ENCODE assay signal across 16 cellular contexts in the genomic region with DNA sequence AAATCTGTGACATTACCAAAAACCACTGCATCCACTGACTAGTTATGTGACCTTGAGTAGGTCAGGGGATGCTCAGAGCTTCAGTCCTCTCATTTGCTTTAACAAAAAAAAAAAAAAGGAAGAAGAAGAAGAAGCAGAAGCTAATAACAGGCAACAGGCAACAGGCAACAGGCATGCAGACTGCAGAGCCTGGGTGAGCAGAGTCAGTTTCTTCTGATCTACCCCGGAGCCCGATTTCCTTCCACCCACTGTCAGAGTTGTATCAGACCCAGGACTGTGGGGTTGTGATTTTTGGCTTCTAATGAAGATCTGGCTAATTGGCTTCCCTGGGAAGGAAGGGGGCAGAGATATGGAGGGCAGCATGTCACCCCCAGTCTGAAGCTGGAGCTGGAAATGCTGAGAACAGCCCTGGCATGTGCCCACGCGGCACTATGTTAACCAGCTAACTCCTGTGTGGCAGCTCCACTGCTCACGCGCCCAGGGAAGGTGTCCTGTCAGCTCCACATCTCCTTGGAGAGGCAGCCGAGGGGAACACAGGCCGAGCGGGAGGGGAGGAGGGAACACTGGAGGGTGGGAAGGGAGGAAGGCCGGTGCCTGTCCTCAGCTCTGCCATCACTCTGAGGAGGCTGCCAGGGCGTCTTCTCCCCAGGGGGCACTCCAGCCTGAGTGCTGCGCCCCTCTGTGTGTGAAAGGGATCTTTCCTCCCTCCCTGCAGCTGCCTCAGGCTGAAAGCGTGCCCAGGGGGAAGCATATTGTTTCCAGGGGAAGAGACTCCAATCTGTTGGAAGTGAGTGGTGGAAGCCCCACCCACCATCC. TPM values are rescaled to one million over a fixed set of nuclear protein-coding genes. Genes with fewer than 3 reads are reported as not detected.
A peak's percentile ranks its signal among the peaks of the same experiment; 100 is the strongest.
DNase-seq lines count a peak whose midpoint lies in the region; ATAC-seq and TF ChIP-seq lines count a peak whose summit lies in the region.
"Had no signal": no experiment of that assay in that cellular context is flagged by ENCODE, and none has a peak within 500 bp of the region (broad histone marks: within the 10 kb centered on the region; RNA-seq: fewer than 3 reads in every experiment).

No MANE protein-coding gene starts in this region.

- H3K9ac ChIP-seq in BLaER1: 0 out of 2 replicates have a peak overlapping the region, but pooled peaks have one; percentile 7

- TF ChIP-seq CTCF in WERI-Rb-1 (IDR thresholded peaks at IDR 0.05; ENCODE audit: low read depth, low read length): no peak

- H3K27me3 ChIP-seq in BLaER1: no peaks in the 10 kb centered on the region
- H3K27me3 ChIP-seq in H7 (ENCODE audit: control insufficient read depth, insufficient read depth, low read length): peaks cover 3% of the 10 kb centered on the region
- no peaks in the 10 kb centered on the region for H3K27me3 ChIP-seq in WERI-Rb-1 (ENCODE audit: insufficient read depth, low read depth, severe bottlenecking)

- DNase-seq in H7 (peak; percentile 73), NCI-H2171 (lab: John Stamatoyannopoulos, UW) (peak; percentile 91), WERI-Rb-1 (no peak)
- DNase-seq in naive thymus-derived CD8-positive, alpha-beta T cell: no peak
- DNase-seq: activated gamma-delta T cell treated with Interleukin-2 at 50 U/mL for 16 hours; esophagus squamous epithelium; heart right ventricle; NK-92 treated with Interleukin-12 subunit alpha and Interleukin-12 subunit beta, amount 100 ng/mL, for 24 hours; stimulated activated CD4-positive, alpha-beta T cell treated with anti-CD3 and anti-CD28 coated beads, Interleukin-4, amount 100 ng/mL, for 1 hour; transverse colon had no signal

- H3K36me3 ChIP-seq in BLaER1 (no peaks in the 10 kb centered on the region), H7 (replicated peaks; ENCODE audit: control insufficient read depth, insufficient read depth, low read length) (no peaks in the 10 kb centered on the region), WERI-Rb-1 (no peaks in the 10 kb centered on the region)
- H3K36me3 ChIP-seq: esophagus squamous epithelium, heart right ventricle, neutrophil, transverse colon had no signal

- H3K4me2 ChIP-seq in BLaER1: peak overlapping the region; percentile 90

- no peaks in the 10 kb centered on the region for H3K36me3 Mint-ChIP-seq in naive thymus-derived CD8-positive, alpha-beta T cell

- H3K27ac ChIP-seq in BLaER1 (no peak overlapping the region), cingulate gyrus (ENCODE audit: low read depth, low read length) (peak overlapping the region; percentile 47), WERI-Rb-1 (no peak overlapping the region)
- H3K27ac ChIP-seq: esophagus squamous epithelium, heart right ventricle, neutrophil, transverse colon, VCaP had no signal

- H3K4me1 ChIP-seq in BLaER1: peaks cover 93% of the 10 kb centered on the region

- H3K4me3 ChIP-seq in BLaER1 (no peak overlapping the region), H7 (ENCODE audit: insufficient read depth, low read depth, low read length) (no peak overlapping the region), WERI-Rb-1 (ENCODE audit: low read depth, low read length) (no peak overlapping the region)
- H3K4me3 ChIP-seq: esophagus squamous epithelium, heart right ventricle, transverse colon had no signal

- H3K27me3 Mint-ChIP-seq in naive thymus-derived CD8-positive, alpha-beta T cell: peaks cover 40 to 90% (median 68%) of the 10 kb centered on the region in 5 donors

- H4K20me1 ChIP-seq in BLaER1: peaks cover 40% of the 10 kb centered on the region

- no peaks in the 10 kb centered on the region for H3K9me3 Mint-ChIP-seq in naive thymus-derived CD8-positive, alpha-beta T cell

- no peak overlapping the region for H3K27ac Mint-ChIP-seq in naive thymus-derived CD8-positive, alpha-beta T cell

- H3K9me3 ChIP-seq in BLaER1 (no peaks in the 10 kb centered on the region), WERI-Rb-1 (ENCODE audit: severe bottlenecking) (no peaks in the 10 kb centered on the region)
- H3K9me3 ChIP-seq: esophagus squamous epithelium, heart right ventricle, neutrophil, transverse colon had no signal

- H3K4me3 Mint-ChIP-seq in naive thymus-derived CD8-positive, alpha-beta T cell: no peak overlapping the region

- peaks cover 19 to 35% (median 28%) of the 10 kb centered on the region in 4 donors for H3K4me1 Mint-ChIP-seq in naive thymus-derived CD8-positive, alpha-beta T cell

- ATAC-seq in GM19351 (IDR thresholded peaks at IDR 0.05; ENCODE audit: unreplicated experiment): no peak
- ATAC-seq in HG03196 (IDR thresholded peaks at IDR 0.05; ENCODE audit: unreplicated experiment): no peak
- ATAC-seq in naive thymus-derived CD8-positive, alpha-beta T cell: no peak
- ATAC-seq: heart right ventricle had no signal

- POLR2A ChIA-PET in naive thymus-derived CD8-positive, alpha-beta T cell (lab: Charles Lee): interaction anchor here (0.8 kb wide), 1 partner anchor 28 kb away, joined by 3 read pairs; no protein-coding TSS in a partner anchor

RNA-seq across cellular contexts. Expression of a gene that starts 17.6 kb away (rescaled TPM):
- total RNA-seq in H7 (2014; rRNA removed; shearing (Covaris generic)): 2.3 TPM in 2 replicates
- under 1 TPM; 0.16 to 0.60 TPM for total RNA-seq in naive thymus-derived CD8-positive, alpha-beta T cell
- not detected for polyA plus RNA-seq in naive thymus-derived CD8-positive, alpha-beta T cell

Comparison
In these comparisons a context has a peak if more than half of its experiments do, and no peak if none do; other contexts are left out.
1. DNase-seq: peak in H7 (single experiment) and NCI-H2171 (single experiment); none in WERI-Rb-1 (single experiment) and naive thymus-derived CD8-positive, alpha-beta T cell (0 of 10).